In genomic region chr2:6068441-6068935, GRCh38 we compare ENCODE assay signal across 19 cellular contexts.
DNase-seq lines count a peak whose midpoint lies in the region; TF ChIP-seq lines count a peak whose summit lies in the region.
"Had no signal": no experiment of that assay in that cellular context is flagged by ENCODE, and none has a peak within 500 bp of the region (broad histone marks: within the 10 kb centered on the region; RNA-seq: fewer than 3 reads in every experiment).

No MANE protein-coding gene starts in this region.

- CTCF ChIA-PET in Calu3 (lab: Charles Lee) = no interaction called here

- H3K9me3 Mint-ChIP-seq in neural crest cell = no peaks in the 10 kb centered on the region
- no peaks in the 10 kb centered on the region for H3K9me3 Mint-ChIP-seq in Calu3 (ENCODE audit: low read depth, unreplicated experiment)
- H3K9me3 Mint-ChIP-seq: activated CD4-positive, alpha-beta memory T cell treated with anti-CD3 and anti-CD28 coated beads, Interleukin-2, amount 10 ng/mL, durations not matched to agents 7 days and 5 days; activated T-helper 17 cell treated with anti-CD3 and anti-CD28 coated beads, Interleukin-2, amount 50 U/mL, for 72 hours; stimulated activated naive CD8-positive, alpha-beta T cell treated with anti-CD3 and anti-CD28 coated beads, Interleukin-15, Interleukin-2, amounts not matched to agents 100 ng/mL and 50 ng/mL, for 24 hours had no signal

- H3K4me1 Mint-ChIP-seq in neural crest cell = peaks cover 64% of the 10 kb centered on the region
- peaks cover 9% of the 10 kb centered on the region for H3K4me1 Mint-ChIP-seq in Calu3 (ENCODE audit: low read depth, unreplicated experiment)
- H3K4me1 Mint-ChIP-seq: activated CD4-positive, alpha-beta memory T cell treated with anti-CD3 and anti-CD28 coated beads, Interleukin-2, amount 10 ng/mL, durations not matched to agents 7 days and 5 days; activated T-helper 17 cell treated with anti-CD3 and anti-CD28 coated beads, Interleukin-2, amount 50 U/mL, for 72 hours had no signal

- BruUV-seq in Calu3 (replicated peaks; lab: Mats Ljungman, UMichigan) = no TSS peak

- H3K4me3 Mint-ChIP-seq in neural crest cell (no peak overlapping the region), Calu3 (ENCODE audit: low read depth, unreplicated experiment) (no peak overlapping the region)
- H3K4me3 Mint-ChIP-seq: activated CD4-positive, alpha-beta memory T cell treated with anti-CD3 and anti-CD28 coated beads, Interleukin-2, amount 10 ng/mL, durations not matched to agents 7 days and 5 days; activated T-helper 17 cell treated with anti-CD3 and anti-CD28 coated beads, Interleukin-2, amount 50 U/mL, for 72 hours; stimulated activated naive CD8-positive, alpha-beta T cell treated with anti-CD3 and anti-CD28 coated beads, Interleukin-15, Interleukin-2, amounts not matched to agents 100 ng/mL and 50 ng/mL, for 24 hours had no signal

- TF ChIP-seq CTCF in neural crest cell (conservative IDR thresholded peaks at IDR 0.05) (no peak), Calu3 (IDR thresholded peaks at IDR 0.05; ENCODE audit: unreplicated experiment) (no peak)

- DNase-seq in NCI-H1105 treated with DMSO at 0.1 percent for 48 hours (lab: John Stamatoyannopoulos, UW) (peak; percentile 25), NCI-H1105 (lab: John Stamatoyannopoulos, UW) (no peak), NCI-H2029 treated with DMSO at 0.1 percent for 48 hours (lab: John Stamatoyannopoulos, UW) (peak; percentile 32), SW480 (ENCODE audit: low spot score) (peak; percentile 11), neural crest cell (ENCODE audit: low read depth, low spot score) (no peak), T1000 (lab: John Stamatoyannopoulos, UW) (no peak), Calu3 (no peak)
- DNase-seq in stimulated activated CD4-positive, alpha-beta T cell treated with anti-CD3 and anti-CD28 coated beads, Interleukin-4, amount 100 ng/mL, for 1 hour = no peak
- DNase-seq: 8988T; activated CD4-positive, alpha-beta memory T cell treated with anti-CD3 and anti-CD28 coated beads, Interleukin-2, amount 10 ng/mL, durations not matched to agents 7 days and 5 days; activated CD4-positive, alpha-beta T cell treated with anti-CD3 and anti-CD28 coated beads for 1 hour; activated CD8-positive, alpha-beta memory T cell treated with anti-CD3 and anti-CD28 coated beads, Interleukin-2, amount 50 U/mL, for 48 hours; activated naive CD4-positive, alpha-beta T cell treated with anti-CD3 and anti-CD28 coated beads, Interleukin-2, amount 50 U/mL, for 16 hours; amniotic stem cell; islet precursor cell; stimulated activated CD4-positive, alpha-beta T cell treated with anti-CD3 and anti-CD28 coated beads, Interleukin-15, amount 100 ng/mL, for 24 hours; T-helper 1 cell had no signal

- H3K36me3 Mint-ChIP-seq in neural crest cell (ENCODE audit: low read depth) (no peaks in the 10 kb centered on the region), Calu3 (ENCODE audit: insufficient read depth, unreplicated experiment) (no peaks in the 10 kb centered on the region)

- intact Hi-C loops in Calu3 (cut with micrococcal nuclease; ENCODE audit: unreplicated experiment) = no loop called here

- H3K27ac Mint-ChIP-seq in neural crest cell (ENCODE audit: unreplicated experiment) (peak overlapping the region; percentile 96), Calu3 (ENCODE audit: unreplicated experiment) (no peak overlapping the region)
- H3K27ac Mint-ChIP-seq: activated CD4-positive, alpha-beta memory T cell treated with anti-CD3 and anti-CD28 coated beads, Interleukin-2, amount 10 ng/mL, durations not matched to agents 7 days and 5 days; activated T-helper 17 cell treated with anti-CD3 and anti-CD28 coated beads, Interleukin-2, amount 50 U/mL, for 72 hours; stimulated activated naive CD8-positive, alpha-beta T cell treated with anti-CD3 and anti-CD28 coated beads, Interleukin-15, Interleukin-2, amounts not matched to agents 100 ng/mL and 50 ng/mL, for 24 hours had no signal

- no peaks in the 10 kb centered on the region for H3K27me3 Mint-ChIP-seq in neural crest cell (ENCODE audit: low read depth)
- H3K27me3 Mint-ChIP-seq in Calu3 (ENCODE audit: unreplicated experiment) = no peaks in the 10 kb centered on the region
- H3K27me3 Mint-ChIP-seq: activated CD4-positive, alpha-beta memory T cell treated with anti-CD3 and anti-CD28 coated beads, Interleukin-2, amount 10 ng/mL, durations not matched to agents 7 days and 5 days; activated T-helper 17 cell treated with anti-CD3 and anti-CD28 coated beads, Interleukin-2, amount 50 U/mL, for 72 hours; stimulated activated naive CD8-positive, alpha-beta T cell treated with anti-CD3 and anti-CD28 coated beads, Interleukin-15, Interleukin-2, amounts not matched to agents 100 ng/mL and 50 ng/mL, for 24 hours had no signal

Comparison
In these comparisons a context has a peak if more than half of its experiments do, and no peak if none do; other contexts are left out.
1. DNase-seq: peak in NCI-H1105 treated with DMSO at 0.1 percent for 48 hours (single experiment), NCI-H2029 treated with DMSO at 0.1 percent for 48 hours (single experiment) and SW480 (single experiment); none in NCI-H1105 (single experiment), neural crest cell (single experiment), T1000 (single experiment), stimulated activated CD4-positive, alpha-beta T cell treated with anti-CD3 and anti-CD28 coated beads, Interleukin-4, amount 100 ng/mL, for 1 hour (single experiment) and Calu3 (single experiment).